Comparison of ENCODE assay signal across 8 cellular contexts in the genomic region with DNA sequence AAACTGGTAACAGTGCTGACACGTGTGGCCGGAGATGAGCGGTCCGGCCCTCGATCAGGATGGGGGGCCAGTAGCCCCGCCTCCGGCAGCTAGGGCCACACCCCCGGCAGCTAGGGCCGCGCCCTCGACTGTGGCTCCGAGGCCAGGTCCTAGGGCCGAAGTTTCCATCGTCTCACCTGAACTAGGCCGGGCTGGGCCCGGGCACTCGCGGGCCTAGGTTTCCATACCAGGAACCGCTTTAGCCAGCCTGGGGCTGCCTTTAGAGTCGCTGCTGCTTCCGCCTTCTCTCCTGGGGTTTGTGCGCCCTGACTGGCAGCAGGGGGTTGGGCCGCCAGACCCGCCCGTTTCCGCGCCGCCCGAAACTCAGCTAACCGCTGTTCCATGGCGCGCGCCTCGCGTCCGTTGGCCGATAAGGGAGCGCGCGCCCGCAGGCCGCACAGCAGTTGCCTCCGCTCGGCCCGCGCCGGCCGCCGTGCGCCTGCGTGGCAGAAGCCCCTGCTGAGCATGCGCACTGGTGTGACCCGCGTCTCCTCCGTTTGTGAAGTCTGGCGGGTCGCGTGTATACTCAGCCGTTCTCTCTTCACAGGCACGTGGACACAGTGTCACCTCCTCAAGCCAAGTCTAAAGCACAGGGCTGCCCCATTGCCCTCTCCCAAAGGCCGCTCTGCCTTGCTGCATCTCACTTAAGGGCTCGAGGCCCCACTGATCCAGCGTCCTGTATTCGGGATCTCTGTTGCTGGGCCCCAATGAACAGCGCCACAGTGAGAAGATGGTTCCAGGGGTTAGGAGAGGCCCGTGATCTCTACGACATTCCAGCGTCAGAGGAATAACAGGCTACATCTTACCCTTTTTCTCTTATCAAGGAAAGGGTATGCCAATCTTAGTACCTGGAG. TPM values are rescaled to one million over a fixed set of nuclear protein-coding genes. Genes with fewer than 3 reads are reported as not detected.
DNase-seq lines count a peak whose midpoint lies in the region; ATAC-seq and TF ChIP-seq lines count a peak whose summit lies in the region.

A gene with protein sequence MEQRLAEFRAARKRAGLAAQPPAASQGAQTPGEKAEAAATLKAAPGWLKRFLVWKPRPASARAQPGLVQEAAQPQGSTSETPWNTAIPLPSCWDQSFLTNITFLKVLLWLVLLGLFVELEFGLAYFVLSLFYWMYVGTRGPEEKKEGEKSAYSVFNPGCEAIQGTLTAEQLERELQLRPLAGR (minus strand): TSS at position 480 of the 893 bp plus-strand sequence. CDS start 97 bp downstream, at position 383.

- H3K9ac ChIP-seq in rectal smooth muscle tissue (ENCODE audit: low read length) = peak within 1 kb of the TSS; percentile 43

- H3K9me3 ChIP-seq in vagina = no peaks in the 10 kb centered on the region

- in situ Hi-C loops in astrocyte of the cerebellum (cut with HindIII; ENCODE audit: low sequenced_read_pairs) = loop anchor here (5.0 kb wide), 1 partner anchor 67 kb away; no protein-coding TSS in a partner anchor

- DNase-seq in NCI-H2029 treated with DMSO at 0.1 percent for 48 hours (lab: John Stamatoyannopoulos, UW) (peak; percentile 86), T-helper 22 cell (ENCODE audit: low read depth) (peak; percentile 80), astrocyte of the cerebellum (ENCODE audit: low read depth) (peak; percentile 69), hepatic stellate cell (ENCODE audit: low spot score) (peak; percentile 93), vagina (ENCODE audit: extremely low spot score in 2 of 2) (peak in 1 of 2 donors; percentile 90)

- ATAC-seq in GM18508 (IDR thresholded peaks at IDR 0.05; ENCODE audit: insufficient read depth, unreplicated experiment) (peak; percentile 72), HG02973 (IDR thresholded peaks at IDR 0.05; ENCODE audit: unreplicated experiment) (peak; percentile 88)

- peak in 1 of 2 donors; percentile 42 for TF ChIP-seq POLR2A in vagina (IDR thresholded peaks at IDR 0.05)

- H3K27me3 ChIP-seq in rectal smooth muscle tissue (ENCODE audit: control insufficient read depth, insufficient read depth, low read length) (no peaks in the 10 kb centered on the region), vagina (no peaks in the 10 kb centered on the region)

- H3K36me3 ChIP-seq in rectal smooth muscle tissue (ENCODE audit: control insufficient read depth, insufficient read depth, low read length) = no peaks in the 10 kb centered on the region
- no peaks in the 10 kb centered on the region for H3K36me3 ChIP-seq in vagina

- intact Hi-C loops in vagina (cut with DNase I) = no loop called here

- TF ChIP-seq CTCF in astrocyte of the cerebellum (IDR thresholded peaks at IDR 0.05; ENCODE audit: low read depth, low read length, missing control alignments) = no peak
- TF ChIP-seq CTCF in vagina (IDR thresholded peaks at IDR 0.05) = no peak

- H3K27ac ChIP-seq in rectal smooth muscle tissue (ENCODE audit: low read depth, low read length) (peak within 1 kb of the TSS; percentile 90), vagina (peak within 1 kb of the TSS; percentile 90)

- H3K4me1 ChIP-seq in rectal smooth muscle tissue (ENCODE audit: control insufficient read depth, insufficient read depth, low read length) = peaks cover 6% of the 10 kb centered on the region
- peaks cover 19% of the 10 kb centered on the region for H3K4me1 ChIP-seq in vagina

- H3K4me3 ChIP-seq in astrocyte of the cerebellum (ENCODE audit: low read depth, low read length) (peak within 1 kb of the TSS; percentile 78), rectal smooth muscle tissue (ENCODE audit: low read length) (peak within 1 kb of the TSS; percentile 64), vagina (peak within 1 kb of the TSS; percentile 62 to 65)

RNA-seq across cellular contexts. Expression of the gene that starts here (rescaled TPM):
- 10.6 TPM for total RNA-seq in vagina
